ENCODE assay signal across 25 cellular contexts in genomic region chr10:17871036-17871435, GRCh38.
"Had no signal": no experiment of that assay in that cellular context is flagged by ENCODE, and none has a peak within 500 bp of the region (broad histone marks: within the 10 kb centered on the region; RNA-seq: fewer than 3 reads in every experiment).

No MANE protein-coding gene starts in this region.

- H3K36me3 ChIP-seq: left ventricle myocardium inferior, ovary, prostate gland, suprapubic skin, thoracic aorta, tibial artery, upper lobe of right lung had no signal

- H3K9me3 ChIP-seq: left ventricle myocardium inferior, ovary, prostate gland, suprapubic skin, thoracic aorta, tibial artery, upper lobe of right lung had no signal

- H3K4me1 Mint-ChIP-seq: mesothelial cell of epicardium, naive B cell had no signal

- H3K4me3 ChIP-seq: left ventricle myocardium inferior, lung, ovary, prostate gland, skin epidermis, suprapubic skin, thoracic aorta, tibial artery, upper lobe of right lung had no signal

- H3K9me3 Mint-ChIP-seq: mesothelial cell of epicardium; natural killer cell treated with Interleukin-12 subunit alpha and Interleukin-12 subunit beta and Interleukin-15 and Interleukin-18, amount 100 ng/mL, for 72 hours; stimulated activated naive CD8-positive, alpha-beta T cell treated with anti-CD3 and anti-CD28 coated beads, Interleukin-15, Interleukin-2, amounts not matched to agents 100 ng/mL and 50 ng/mL, for 24 hours had no signal

- ATAC-seq: natural killer cell treated with Interleukin-12 subunit alpha and Interleukin-12 subunit beta and Interleukin-15 and Interleukin-18, amount 100 ng/mL, for 72 hours; right cardiac atrium; sciatic nerve; upper lobe of right lung had no signal

- H3K27me3 ChIP-seq: ovary, suprapubic skin, tibial artery, upper lobe of right lung had no signal

- H3K4me3 Mint-ChIP-seq: mesothelial cell of epicardium; natural killer cell treated with Interleukin-12 subunit alpha and Interleukin-12 subunit beta and Interleukin-15 and Interleukin-18, amount 100 ng/mL, for 72 hours; stimulated activated naive CD8-positive, alpha-beta T cell treated with anti-CD3 and anti-CD28 coated beads, Interleukin-15, Interleukin-2, amounts not matched to agents 100 ng/mL and 50 ng/mL, for 24 hours had no signal

- H3K4me1 ChIP-seq: left ventricle myocardium inferior, prostate gland, suprapubic skin, tibial artery, upper lobe of right lung had no signal

- H3K27me3 Mint-ChIP-seq: stimulated activated naive CD8-positive, alpha-beta T cell treated with anti-CD3 and anti-CD28 coated beads, Interleukin-15, Interleukin-2, amounts not matched to agents 100 ng/mL and 50 ng/mL, for 24 hours had no signal

- H3K36me3 Mint-ChIP-seq: mesothelial cell of epicardium; naive B cell; natural killer cell treated with Interleukin-12 subunit alpha and Interleukin-12 subunit beta and Interleukin-15 and Interleukin-18, amount 100 ng/mL, for 72 hours had no signal

- H3K27ac Mint-ChIP-seq: mesothelial cell of epicardium; natural killer cell treated with Interleukin-12 subunit alpha and Interleukin-12 subunit beta and Interleukin-15 and Interleukin-18, amount 100 ng/mL, for 72 hours; stimulated activated naive CD8-positive, alpha-beta T cell treated with anti-CD3 and anti-CD28 coated beads, Interleukin-15, Interleukin-2, amounts not matched to agents 100 ng/mL and 50 ng/mL, for 24 hours had no signal

- DNase-seq: islet precursor cell; left ventricle myocardium inferior; mesendoderm; naive B cell; ovary; retina; right cardiac atrium; stimulated activated CD4-positive, alpha-beta T cell treated with anti-CD3 and anti-CD28 coated beads, Interleukin-12 subunit alpha, Interleukin-12 subunit beta, amount 100 ng/mL, for 4 hours; stimulated activated CD4-positive, alpha-beta T cell treated with anti-CD3 and anti-CD28 coated beads, Interleukin-15, amount 100 ng/mL, for 24 hours; stimulated activated CD4-positive, alpha-beta T cell treated with anti-CD3 and anti-CD28 coated beads, Interleukin-2, amount 100 ng/mL, for 24 hours; stimulated activated CD4-positive, alpha-beta T cell treated with anti-CD3 and anti-CD28 coated beads, Interleukin-4, amount 100 ng/mL, for 1 hour; stimulated activated naive CD4-positive, alpha-beta T cell; tibial artery; trophoblast cell; upper lobe of right lung had no signal

- H3K27ac ChIP-seq: left ventricle myocardium inferior, ovary, prostate gland, skin epidermis, suprapubic skin, thoracic aorta, tibial artery, upper lobe of right lung had no signal

- FAIRE-seq: urothelium cell line had no signal
